ENCODE assay signal across 1 cellular context in genomic region chr7:56074371-56074791, GRCh38.
TF ChIP-seq lines count a peak whose summit lies in the region.

No MANE protein-coding gene starts in this region.

TF ChIP-seq in H1, 55 proteins besides CTCF, POLR2A, EP300 and RAD21:
- 0 out of 2 replicates have a peak, but pooled peaks have one; percentile 13 for TF ChIP-seq MAX (IDR thresholded peaks at IDR 0.05)
- TF ChIP-seq RBBP5 (IDR thresholded peaks at IDR 0.05; ENCODE audit: borderline replicate concordance, low read depth, low read length): no peak
- TF ChIP-seq HDAC2 (IDR thresholded peaks at IDR 0.05; ENCODE audit: borderline replicate concordance in 1 of 2, low read depth in 2 of 2, low read length in 2 of 2): no peak
- no peak; the same call in 1 of the 2 replicates for TF ChIP-seq CREB1 (IDR thresholded peaks at IDR 0.05)
- TF ChIP-seq TAF1 (IDR thresholded peaks at IDR 0.05; ENCODE audit: low read depth, low read length): 0 out of 2 replicates have a peak, but pooled peaks have one; percentile 28
- TF ChIP-seq SP4 (IDR thresholded peaks at IDR 0.05; ENCODE audit: low read length): no peak
- no peak for TF ChIP-seq SUZ12 (IDR thresholded peaks at IDR 0.05; ENCODE audit: low read length)
- TF ChIP-seq ASH2L (IDR thresholded peaks at IDR 0.05; ENCODE audit: low read length): no peak
- TF ChIP-seq POLR2AphosphoS5 (IDR thresholded peaks at IDR 0.05; ENCODE audit: low read depth, low read length): no peak; the same call in 1 of the 2 replicates
- TF ChIP-seq SIN3A (conservative IDR thresholded peaks at IDR 0.05 in 1 of 2, IDR thresholded peaks at IDR 0.05 in 1 of 2; ENCODE audit: low read depth in 1 of 2, low read length in 2 of 2): 0 out of 4 replicates have a peak, but pooled peaks of 1 of the 2 experiments have one; percentile 56
TF ChIP-seq in H1: peak in this region for 3.
